ENCODE assay signal across 21 cellular contexts in the genomic region with DNA sequence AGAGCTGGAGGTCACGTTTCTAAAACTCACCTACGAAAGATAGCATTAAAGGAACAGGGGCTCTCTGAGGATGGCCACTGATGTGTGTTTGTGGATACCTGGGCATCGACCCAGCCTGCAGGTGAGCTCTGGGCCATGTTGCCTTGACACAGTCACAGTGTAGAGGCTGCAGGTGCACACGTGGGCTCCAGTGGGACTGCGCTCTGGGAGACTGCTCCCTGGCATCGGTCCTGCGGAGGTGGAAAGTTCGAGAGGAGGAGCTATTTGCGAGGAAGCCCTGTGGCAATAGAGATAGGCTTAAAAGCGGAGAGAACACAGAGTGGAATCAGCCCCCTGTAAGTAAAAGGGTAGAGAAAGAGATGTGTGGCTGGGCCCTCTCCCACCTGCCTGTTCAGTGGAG. TPM values are rescaled to one million over a fixed set of nuclear protein-coding genes. Genes with fewer than 3 reads are reported as not detected.
DNase-seq lines count a peak whose midpoint lies in the region; ATAC-seq, FAIRE-seq and TF ChIP-seq lines count a peak whose summit lies in the region.
"Had no signal": no experiment of that assay in that cellular context is flagged by ENCODE, and none has a peak within 500 bp of the region (broad histone marks: within the 10 kb centered on the region; RNA-seq: fewer than 3 reads in every experiment).

No MANE protein-coding gene starts in this region.

- H3K79me2 ChIP-seq in PC-9 (ENCODE audit: low read depth): no peaks in the 10 kb centered on the region

- no peak overlapping the region for H2AFZ ChIP-seq in PC-9

- H3K4me2 ChIP-seq in PC-9: no peak overlapping the region

- POLR2A ChIA-PET in PC-9 (lab: Charles Lee; ENCODE audit: unreplicated experiment): no interaction called here

- intact Hi-C loops in PC-9 (cut with micrococcal nuclease; ENCODE audit: unreplicated experiment) (no loop called here), kidney (cut with DNase I) (no loop called here)

- ATAC-seq in activated T-cell treated with anti-CD3 and anti-CD28 coated beads, Interleukin-2, amount 50 U/mL, for 72 hours (replicated peaks in 1 of 2): no peak
- ATAC-seq in stimulated activated naive B cell treated with anti-CD40 and anti-IgM and Interleukin-4, amounts not matched to agents 10 μg/mL and 1 μg/mL and 100 μg/mL, for 72 hours (replicated peaks): no peak
- no peak for ATAC-seq in activated naive CD8-positive, alpha-beta T cell treated with anti-CD3 and anti-CD28 coated beads, Interleukin-2, amount 50 U/mL, for 24 hours

- no peaks in the 10 kb centered on the region; the same call in 1 of the 2 replicates for H3K36me3 ChIP-seq in PC-9 (ENCODE audit: low read depth)
- peaks cover 18 to 32% of the 10 kb centered on the region in 2 donors for H3K36me3 ChIP-seq in kidney (ENCODE audit: control insufficient read depth in 1 of 2, insufficient read depth in 2 of 2, low read length in 2 of 2)
- H3K36me3 ChIP-seq: MG63 had no signal

- H3K9ac ChIP-seq in kidney (ENCODE audit: low read length in 2 of 2): no peak overlapping the region

- no peaks in the 10 kb centered on the region for H3K9me3 Mint-ChIP-seq in activated T-cell treated with anti-CD3 and anti-CD28 coated beads, Interleukin-2, amount 50 U/mL, for 72 hours
- H3K9me3 Mint-ChIP-seq in stimulated activated naive B cell treated with anti-CD40 and anti-IgM and Interleukin-4, amounts not matched to agents 10 μg/mL and 1 μg/mL and 100 μg/mL, for 72 hours: peaks cover 0 to 2% of the 10 kb centered on the region in 2 donors
- H3K9me3 Mint-ChIP-seq in activated naive CD8-positive, alpha-beta T cell treated with anti-CD3 and anti-CD28 coated beads, Interleukin-2, amount 50 U/mL, for 24 hours: no peaks in the 10 kb centered on the region
- H3K9me3 Mint-ChIP-seq: CD4-positive, alpha-beta T cell had no signal

- TF ChIP-seq CTCF in PC-9 (conservative IDR thresholded peaks at IDR 0.05) (no peak), kidney (IDR thresholded peaks at IDR 0.05; ENCODE audit: borderline replicate concordance, extremely low read depth, insufficient read depth) (no peak)

- H3K27ac Mint-ChIP-seq in activated T-cell treated with anti-CD3 and anti-CD28 coated beads, Interleukin-2, amount 50 U/mL, for 72 hours: peak overlapping the region; percentile 28
- peak overlapping the region; percentile 70 for H3K27ac Mint-ChIP-seq in stimulated activated naive B cell treated with anti-CD40 and anti-IgM and Interleukin-4, amounts not matched to agents 10 μg/mL and 1 μg/mL and 100 μg/mL, for 72 hours
- H3K27ac Mint-ChIP-seq in activated naive CD8-positive, alpha-beta T cell treated with anti-CD3 and anti-CD28 coated beads, Interleukin-2, amount 50 U/mL, for 24 hours: no peak overlapping the region
- H3K27ac Mint-ChIP-seq: CD4-positive, alpha-beta T cell had no signal

- H3K36me3 Mint-ChIP-seq in activated T-cell treated with anti-CD3 and anti-CD28 coated beads, Interleukin-2, amount 50 U/mL, for 72 hours (ENCODE audit: insufficient read depth in 2 of 2): peaks cover 13 to 19% of the 10 kb centered on the region in 2 donors
- peaks cover 47 to 54% of the 10 kb centered on the region in 2 donors for H3K36me3 Mint-ChIP-seq in stimulated activated naive B cell treated with anti-CD40 and anti-IgM and Interleukin-4, amounts not matched to agents 10 μg/mL and 1 μg/mL and 100 μg/mL, for 72 hours
- peaks cover 22% of the 10 kb centered on the region for H3K36me3 Mint-ChIP-seq in activated naive CD8-positive, alpha-beta T cell treated with anti-CD3 and anti-CD28 coated beads, Interleukin-2, amount 50 U/mL, for 24 hours (ENCODE audit: low read depth)

- H4K20me1 ChIP-seq in PC-9 (ENCODE audit: insufficient read depth): no peaks in the 10 kb centered on the region

- CTCF ChIA-PET in PC-9 (lab: Charles Lee): no interaction called here

- no peak overlapping the region for H3K27ac ChIP-seq in PC-9
- peak overlapping the region; percentile 26 to 63 for H3K27ac ChIP-seq in kidney (ENCODE audit: low read depth in 2 of 2, low read length in 2 of 2)
- H3K27ac ChIP-seq: HL-60 had no signal

- no peak for DNase-seq in activated T-cell treated with anti-CD3 and anti-CD28 coated beads, Interleukin-2, amount 50 U/mL, for 72 hours
- no peak for DNase-seq in activated T-cell treated with anti-CD3 and anti-CD28 coated beads, Interleukin-2, amount 50 U/mL, for 48 hours
- DNase-seq in PC-9: no peak
- DNase-seq in kidney: peak; percentile 38
- DNase-seq in stimulated activated naive B cell treated with anti-CD40 and anti-IgM and Interleukin-4, amounts not matched to agents 10 μg/mL and 1 μg/mL and 100 μg/mL, for 72 hours: no peak
- no peak for DNase-seq in activated naive CD8-positive, alpha-beta T cell treated with anti-CD3 and anti-CD28 coated beads, Interleukin-2, amount 50 U/mL, for 24 hours
- no peak for DNase-seq in SHP77 (lab: John Stamatoyannopoulos, UW)
- no peak for DNase-seq in stimulated activated CD4-positive, alpha-beta T cell treated with anti-CD3 and anti-CD28 coated beads, Interleukin-12 subunit alpha, Interleukin-12 subunit beta, amount 100 ng/mL, for 4 hours
- DNase-seq: 8988T; CD4-positive, alpha-beta T cell; DMS79 treated with DMSO at 0.1 percent for 48 hours; KG1; MG63; NCI-H1105; NCI-H1694 treated with DMSO at 0.1 percent for 48 hours; NCI-H345; NCI-H526 treated with DMSO at 0.1 percent for 48 hours; SHP77 treated with DMSO at 0.1 percent for 48 hours had no signal

- BruUV-seq in PC-9 (replicated peaks; lab: Mats Ljungman, UMichigan): TSS peak; percentile 9

- no peaks in the 10 kb centered on the region for H3K9me2 ChIP-seq in PC-9 (ENCODE audit: insufficient read depth)

- H3K4me1 ChIP-seq in PC-9 (replicated peaks; ENCODE audit: insufficient read depth) (peaks cover 18% of the 10 kb centered on the region), kidney (ENCODE audit: control insufficient read depth in 1 of 2, insufficient read depth in 1 of 2, low read depth in 1 of 2, low read length in 2 of 2) (peaks cover 8 to 13% of the 10 kb centered on the region in 2 donors)

- no peak for FAIRE-seq in kidney (lab: Jason Lieb, UNC)
- FAIRE-seq: G401.6, GM12892 had no signal

- H3K4me1 Mint-ChIP-seq in activated T-cell treated with anti-CD3 and anti-CD28 coated beads, Interleukin-2, amount 50 U/mL, for 72 hours (ENCODE audit: low read depth): no peaks in the 10 kb centered on the region
- peaks cover 13 to 28% of the 10 kb centered on the region in 2 donors for H3K4me1 Mint-ChIP-seq in stimulated activated naive B cell treated with anti-CD40 and anti-IgM and Interleukin-4, amounts not matched to agents 10 μg/mL and 1 μg/mL and 100 μg/mL, for 72 hours
- H3K4me1 Mint-ChIP-seq in activated naive CD8-positive, alpha-beta T cell treated with anti-CD3 and anti-CD28 coated beads, Interleukin-2, amount 50 U/mL, for 24 hours: no peaks in the 10 kb centered on the region

- H3K27me3 ChIP-seq in PC-9 (ENCODE audit: insufficient read depth, low read depth): no peaks in the 10 kb centered on the region
- H3K27me3 ChIP-seq: MG63 had no signal

- no peak overlapping the region for H3K4me3 Mint-ChIP-seq in activated T-cell treated with anti-CD3 and anti-CD28 coated beads, Interleukin-2, amount 50 U/mL, for 72 hours
- H3K4me3 Mint-ChIP-seq in stimulated activated naive B cell treated with anti-CD40 and anti-IgM and Interleukin-4, amounts not matched to agents 10 μg/mL and 1 μg/mL and 100 μg/mL, for 72 hours: no peak overlapping the region
- no peak overlapping the region for H3K4me3 Mint-ChIP-seq in activated naive CD8-positive, alpha-beta T cell treated with anti-CD3 and anti-CD28 coated beads, Interleukin-2, amount 50 U/mL, for 24 hours
- H3K4me3 Mint-ChIP-seq: CD4-positive, alpha-beta T cell had no signal

- H3F3A ChIP-seq in PC-9 (ENCODE audit: insufficient read depth, low read depth): peaks cover 11% of the 10 kb centered on the region; the same call in 1 of the 2 replicates

- no peak overlapping the region for H3K4me3 ChIP-seq in PC-9
- H3K4me3 ChIP-seq in kidney (ENCODE audit: low read length in 2 of 2): no peak overlapping the region
- H3K4me3 ChIP-seq: MG63 had no signal

- no peaks in the 10 kb centered on the region for H3K27me3 Mint-ChIP-seq in activated T-cell treated with anti-CD3 and anti-CD28 coated beads, Interleukin-2, amount 50 U/mL, for 72 hours (ENCODE audit: low read depth)
- H3K27me3 Mint-ChIP-seq in stimulated activated naive B cell treated with anti-CD40 and anti-IgM and Interleukin-4, amounts not matched to agents 10 μg/mL and 1 μg/mL and 100 μg/mL, for 72 hours: no peaks in the 10 kb centered on the region
- H3K27me3 Mint-ChIP-seq in activated naive CD8-positive, alpha-beta T cell treated with anti-CD3 and anti-CD28 coated beads, Interleukin-2, amount 50 U/mL, for 24 hours: no peaks in the 10 kb centered on the region
- H3K27me3 Mint-ChIP-seq: CD4-positive, alpha-beta T cell had no signal

- H3K9me3 ChIP-seq in PC-9 (ENCODE audit: insufficient read depth, low read depth) (no peaks in the 10 kb centered on the region), kidney (ENCODE audit: control insufficient read depth in 1 of 2, low read length in 2 of 2) (no peaks in the 10 kb centered on the region)
- H3K9me3 ChIP-seq: MG63 had no signal

RNA-seq across cellular contexts. Expression of a gene that starts 12.3 kb away (rescaled TPM):
- 10 to 100 TPM; 14.5 to 15.3 TPM for total RNA-seq in activated T-cell treated with anti-CD3 and anti-CD28 coated beads, Interleukin-2, amount 50 U/mL, for 72 hours
- 9.5 and 9.6 TPM in 2 replicates for total RNA-seq in PC-9 (2021)
- total RNA-seq in kidney: 30.5 TPM
- polyA plus RNA-seq in kidney (ENCODE audit: insufficient read depth, low read depth, low replicate concordance): 14.2 TPM

RNA-seq across cellular contexts. Expression of a gene that starts 37.0 kb away (rescaled TPM):
- total RNA-seq in activated T-cell treated with anti-CD3 and anti-CD28 coated beads, Interleukin-2, amount 50 U/mL, for 72 hours: 10 to 100 TPM; 47.6 to 65.5 TPM
- total RNA-seq in PC-9 (2021) (49.3 and 49.9 TPM in 2 replicates), kidney (27.4 TPM)
- polyA plus RNA-seq in kidney (ENCODE audit: insufficient read depth, low read depth, low replicate concordance): 84.9 TPM
